Comparison of ENCODE assay signal across 8 cellular contexts in genomic region chr6:38933426-38933825, GRCh38.
DNase-seq lines count a peak whose midpoint lies in the region; ATAC-seq and TF ChIP-seq lines count a peak whose summit lies in the region.

No MANE protein-coding gene starts in this region.

- no peaks in the 10 kb centered on the region for H3K36me3 Mint-ChIP-seq in natural killer cell
- no peaks in the 10 kb centered on the region for H3K36me3 Mint-ChIP-seq in natural killer cell treated with Interleukin-12 subunit alpha and Interleukin-12 subunit beta and Interleukin-15 and Interleukin-18, amount 100 ng/mL, for 72 hours
- H3K36me3 Mint-ChIP-seq in mesothelial cell of epicardium = no peaks in the 10 kb centered on the region

- H3K4me3 Mint-ChIP-seq in natural killer cell (no peak overlapping the region), mesothelial cell of epicardium (no peak overlapping the region)
- H3K4me3 Mint-ChIP-seq in natural killer cell treated with Interleukin-12 subunit alpha and Interleukin-12 subunit beta and Interleukin-15 and Interleukin-18, amount 100 ng/mL, for 72 hours = no peak overlapping the region

- no peak overlapping the region for H3K27ac ChIP-seq in dorsolateral prefrontal cortex

- H3K4me3 ChIP-seq in dorsolateral prefrontal cortex = no peak overlapping the region

- ATAC-seq in natural killer cell = peak; percentile 32 to 59 (median 35)
- ATAC-seq in natural killer cell treated with Interleukin-12 subunit alpha and Interleukin-12 subunit beta and Interleukin-15 and Interleukin-18, amount 100 ng/mL, for 72 hours = no peak
- no peak for ATAC-seq in GM21786 (IDR thresholded peaks at IDR 0.05; ENCODE audit: unreplicated experiment)
- ATAC-seq in HG03159 (IDR thresholded peaks at IDR 0.05; ENCODE audit: unreplicated experiment) = no peak
- ATAC-seq in GM21576 (IDR thresholded peaks at IDR 0.05; ENCODE audit: unreplicated experiment) = no peak

- no peak for DNase-seq in natural killer cell
- no peak for DNase-seq in natural killer cell treated with Interleukin-12 subunit alpha and Interleukin-12 subunit beta and Interleukin-15 and Interleukin-18, amount 100 ng/mL, for 72 hours (ENCODE audit: low spot score)
- peak; percentile 29 for DNase-seq in NCI-H526 treated with DMSO at 0.1 percent for 48 hours (lab: John Stamatoyannopoulos, UW)
- no peak for DNase-seq in dorsolateral prefrontal cortex
- DNase-seq in mesothelial cell of epicardium (ENCODE audit: low spot score in 2 of 2, unreplicated experiment in 2 of 2) = no peak

- intact Hi-C loops in natural killer cell (cut with micrococcal nuclease) (loop anchor here (1.0 kb wide), 1 partner anchor 61 kb away; no protein-coding TSS in a partner anchor), dorsolateral prefrontal cortex (cut with DNase I) (no loop called here)

- H3K4me1 Mint-ChIP-seq in natural killer cell = no peaks in the 10 kb centered on the region
- no peaks in the 10 kb centered on the region for H3K4me1 Mint-ChIP-seq in natural killer cell treated with Interleukin-12 subunit alpha and Interleukin-12 subunit beta and Interleukin-15 and Interleukin-18, amount 100 ng/mL, for 72 hours (ENCODE audit: low read depth in 2 of 2)
- H3K4me1 Mint-ChIP-seq in mesothelial cell of epicardium = no peaks in the 10 kb centered on the region

- TF ChIP-seq CTCF in natural killer cell (IDR thresholded peaks at IDR 0.05) = peak; percentile 44
- peak in 37 of 56 donors; percentile 9 to 50 (median 33) for TF ChIP-seq CTCF in dorsolateral prefrontal cortex (IDR thresholded peaks at IDR 0.05 in 54 of 56, conservative IDR thresholded peaks at IDR 0.05 in 2 of 56; ENCODE audit: low read depth in 1 of 56, partially characterized antibody in 56 of 56)
- no peak for TF ChIP-seq CTCF in mesothelial cell of epicardium (IDR thresholded peaks at IDR 0.05; ENCODE audit: unreplicated experiment)

- no peaks in the 10 kb centered on the region for H3K9me3 Mint-ChIP-seq in natural killer cell
- no peaks in the 10 kb centered on the region for H3K9me3 Mint-ChIP-seq in natural killer cell treated with Interleukin-12 subunit alpha and Interleukin-12 subunit beta and Interleukin-15 and Interleukin-18, amount 100 ng/mL, for 72 hours
- no peaks in the 10 kb centered on the region for H3K9me3 Mint-ChIP-seq in mesothelial cell of epicardium

- H3K27me3 ChIP-seq in dorsolateral prefrontal cortex = peaks cover 0 to 29% (median 0%) of the 10 kb centered on the region in 45 donors

- H3K27ac Mint-ChIP-seq in natural killer cell (no peak overlapping the region), mesothelial cell of epicardium (no peak overlapping the region)
- H3K27ac Mint-ChIP-seq in natural killer cell treated with Interleukin-12 subunit alpha and Interleukin-12 subunit beta and Interleukin-15 and Interleukin-18, amount 100 ng/mL, for 72 hours = no peak overlapping the region

- H3K27me3 Mint-ChIP-seq in natural killer cell (ENCODE audit: low read depth in 2 of 2) (peaks cover 3 to 21% of the 10 kb centered on the region in 2 donors), mesothelial cell of epicardium (ENCODE audit: low read depth) (peaks cover 16% of the 10 kb centered on the region)
- peaks cover 11 to 22% of the 10 kb centered on the region in 2 donors for H3K27me3 Mint-ChIP-seq in natural killer cell treated with Interleukin-12 subunit alpha and Interleukin-12 subunit beta and Interleukin-15 and Interleukin-18, amount 100 ng/mL, for 72 hours

Comparison
In these comparisons a context has a peak if more than half of its experiments do, and no peak if none do; other contexts are left out.
1. ATAC-seq: peak in natural killer cell (3 of 3); none in natural killer cell treated with Interleukin-12 subunit alpha and Interleukin-12 subunit beta and Interleukin-15 and Interleukin-18, amount 100 ng/mL, for 72 hours (0 of 2), GM21786 (single experiment), HG03159 (single experiment) and GM21576 (single experiment).